1 cellular context compared by ENCODE assay signal in the genomic region with DNA sequence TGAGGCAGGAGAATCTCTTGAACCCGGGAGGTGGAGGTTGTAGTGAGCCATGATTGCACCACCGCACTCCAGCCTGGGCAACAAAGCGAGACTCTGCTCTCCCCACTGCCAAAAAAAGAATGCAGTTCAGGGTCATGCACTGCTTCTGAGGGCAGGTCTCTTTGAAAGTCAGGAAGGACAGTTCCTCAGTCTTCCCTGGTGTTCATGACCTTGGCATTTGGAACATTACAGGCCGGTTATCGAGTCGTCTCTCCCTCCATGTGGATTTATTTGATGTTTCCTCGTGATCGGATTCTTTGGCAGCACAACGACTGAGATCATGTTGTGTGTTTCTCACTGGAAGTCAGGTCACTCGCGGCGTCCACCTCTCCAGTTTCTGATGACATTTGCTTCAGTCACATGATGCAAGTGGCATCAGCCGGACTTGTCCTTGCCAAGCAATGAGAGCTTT.
A peak's percentile ranks its signal among the peaks of the same experiment; 100 is the strongest.
TF ChIP-seq lines count a peak whose summit lies in the region.

No MANE protein-coding gene starts in this region.

TF ChIP-seq in HepG2, 621 proteins besides CTCF, POLR2A, EP300 and RAD21 (continued from another document and continues in another):
- TF ChIP-seq ZNF646 (CRISPR knock-in tag; IDR thresholded peaks at IDR 0.05) (peak; percentile 80), MIER3 (CRISPR knock-in tag; IDR thresholded peaks at IDR 0.05; ENCODE audit: borderline replicate concordance) (peak; percentile 23; the same call in 1 of the 2 replicates), BORCS8-MEF2B (CRISPR knock-in tag; IDR thresholded peaks at IDR 0.05) (no peak; the same call in 1 of the 2 replicates), ZNF367 (CRISPR knock-in tag; IDR thresholded peaks at IDR 0.05; ENCODE audit: borderline replicate concordance) (no peak), ZNF674 (CRISPR knock-in tag; IDR thresholded peaks at IDR 0.05; ENCODE audit: low read depth) (no peak), ETV5 (CRISPR knock-in tag; IDR thresholded peaks at IDR 0.05; ENCODE audit: borderline replicate concordance) (peak; percentile 67; the same call in 1 of the 2 replicates), ZNF746 (CRISPR knock-in tag; IDR thresholded peaks at IDR 0.05) (no peak), MEF2D (CRISPR knock-in tag; IDR thresholded peaks at IDR 0.05) (peak; percentile 71; the same call in 1 of the 2 replicates), ZNF567 (CRISPR knock-in tag; IDR thresholded peaks at IDR 0.05; ENCODE audit: borderline replicate concordance) (no peak), SP1 (IDR thresholded peaks at IDR 0.05) (no peak), SP1 (CRISPR knock-in tag; IDR thresholded peaks at IDR 0.05) (no peak), HOXD1 (CRISPR knock-in tag; IDR thresholded peaks at IDR 0.05) (no peak), ZC3H13 (CRISPR knock-in tag; IDR thresholded peaks at IDR 0.05) (no peak), ZNF564 (CRISPR knock-in tag; IDR thresholded peaks at IDR 0.05) (no peak), GABPA (IDR thresholded peaks at IDR 0.05; ENCODE audit: low read depth, low read length) (no peak), GABPA (CRISPR knock-in tag; IDR thresholded peaks at IDR 0.05; ENCODE audit: low read depth) (peak; percentile 51; the same call in 1 of the 2 replicates), IKZF1 (IDR thresholded peaks at IDR 0.05) (no peak), NFRKB (IDR thresholded peaks at IDR 0.05) (no peak), SNAPC2 (CRISPR knock-in tag; IDR thresholded peaks at IDR 0.05) (no peak), SMC3 (IDR thresholded peaks at IDR 0.05; ENCODE audit: low read length) (no peak), KAT7 (CRISPR knock-in tag; IDR thresholded peaks at IDR 0.05; ENCODE audit: borderline replicate concordance) (no peak), RFX3 (CRISPR knock-in tag; IDR thresholded peaks at IDR 0.05) (0 out of 2 replicates have a peak, but pooled peaks have one; percentile 7), ZNF770 (CRISPR knock-in tag; IDR thresholded peaks at IDR 0.05) (peak; percentile 93), HIVEP1 (CRISPR knock-in tag; IDR thresholded peaks at IDR 0.05) (no peak), RFXANK (CRISPR knock-in tag; IDR thresholded peaks at IDR 0.05) (no peak), ZNF292 (CRISPR knock-in tag; IDR thresholded peaks at IDR 0.05; ENCODE audit: borderline replicate concordance, low read depth) (no peak; the same call in 1 of the 2 replicates), MLX (CRISPR knock-in tag; IDR thresholded peaks at IDR 0.05) (0 out of 2 replicates have a peak, but pooled peaks have one; percentile 46), REPIN1 (CRISPR knock-in tag; IDR thresholded peaks at IDR 0.05; ENCODE audit: borderline replicate concordance, low read depth) (peak; percentile 34; the same call in 1 of the 2 replicates), ZNF225 (CRISPR knock-in tag; IDR thresholded peaks at IDR 0.05) (no peak), NCOA2 (CRISPR knock-in tag; IDR thresholded peaks at IDR 0.05) (peak; percentile 74), ZBTB21 (CRISPR knock-in tag; IDR thresholded peaks at IDR 0.05) (0 out of 2 replicates have a peak, but pooled peaks have one; percentile 18), HOXA9 (CRISPR knock-in tag; IDR thresholded peaks at IDR 0.05; ENCODE audit: borderline replicate concordance) (no peak)
- TF ChIP-seq, protein P1, sequence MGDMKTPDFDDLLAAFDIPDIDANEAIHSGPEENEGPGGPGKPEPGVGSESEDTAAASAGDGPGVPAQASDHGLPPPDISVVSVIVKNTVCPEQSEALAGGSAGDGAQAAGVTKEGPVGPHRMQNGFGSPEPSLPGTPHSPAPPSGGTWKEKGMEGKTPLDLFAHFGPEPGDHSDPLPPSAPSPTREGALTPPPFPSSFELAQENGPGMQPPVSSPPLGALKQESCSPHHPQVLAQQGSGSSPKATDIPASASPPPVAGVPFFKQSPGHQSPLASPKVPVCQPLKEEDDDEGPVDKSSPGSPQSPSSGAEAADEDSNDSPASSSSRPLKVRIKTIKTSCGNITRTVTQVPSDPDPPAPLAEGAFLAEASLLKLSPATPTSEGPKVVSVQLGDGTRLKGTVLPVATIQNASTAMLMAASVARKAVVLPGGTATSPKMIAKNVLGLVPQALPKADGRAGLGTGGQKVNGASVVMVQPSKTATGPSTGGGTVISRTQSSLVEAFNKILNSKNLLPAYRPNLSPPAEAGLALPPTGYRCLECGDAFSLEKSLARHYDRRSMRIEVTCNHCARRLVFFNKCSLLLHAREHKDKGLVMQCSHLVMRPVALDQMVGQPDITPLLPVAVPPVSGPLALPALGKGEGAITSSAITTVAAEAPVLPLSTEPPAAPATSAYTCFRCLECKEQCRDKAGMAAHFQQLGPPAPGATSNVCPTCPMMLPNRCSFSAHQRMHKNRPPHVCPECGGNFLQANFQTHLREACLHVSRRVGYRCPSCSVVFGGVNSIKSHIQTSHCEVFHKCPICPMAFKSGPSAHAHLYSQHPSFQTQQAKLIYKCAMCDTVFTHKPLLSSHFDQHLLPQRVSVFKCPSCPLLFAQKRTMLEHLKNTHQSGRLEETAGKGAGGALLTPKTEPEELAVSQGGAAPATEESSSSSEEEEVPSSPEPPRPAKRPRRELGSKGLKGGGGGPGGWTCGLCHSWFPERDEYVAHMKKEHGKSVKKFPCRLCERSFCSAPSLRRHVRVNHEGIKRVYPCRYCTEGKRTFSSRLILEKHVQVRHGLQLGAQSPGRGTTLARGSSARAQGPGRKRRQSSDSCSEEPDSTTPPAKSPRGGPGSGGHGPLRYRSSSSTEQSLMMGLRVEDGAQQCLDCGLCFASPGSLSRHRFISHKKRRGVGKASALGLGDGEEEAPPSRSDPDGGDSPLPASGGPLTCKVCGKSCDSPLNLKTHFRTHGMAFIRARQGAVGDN (CRISPR knock-in tag; IDR thresholded peaks at IDR 0.05), result no peak
- TF ChIP-seq, protein P2, sequence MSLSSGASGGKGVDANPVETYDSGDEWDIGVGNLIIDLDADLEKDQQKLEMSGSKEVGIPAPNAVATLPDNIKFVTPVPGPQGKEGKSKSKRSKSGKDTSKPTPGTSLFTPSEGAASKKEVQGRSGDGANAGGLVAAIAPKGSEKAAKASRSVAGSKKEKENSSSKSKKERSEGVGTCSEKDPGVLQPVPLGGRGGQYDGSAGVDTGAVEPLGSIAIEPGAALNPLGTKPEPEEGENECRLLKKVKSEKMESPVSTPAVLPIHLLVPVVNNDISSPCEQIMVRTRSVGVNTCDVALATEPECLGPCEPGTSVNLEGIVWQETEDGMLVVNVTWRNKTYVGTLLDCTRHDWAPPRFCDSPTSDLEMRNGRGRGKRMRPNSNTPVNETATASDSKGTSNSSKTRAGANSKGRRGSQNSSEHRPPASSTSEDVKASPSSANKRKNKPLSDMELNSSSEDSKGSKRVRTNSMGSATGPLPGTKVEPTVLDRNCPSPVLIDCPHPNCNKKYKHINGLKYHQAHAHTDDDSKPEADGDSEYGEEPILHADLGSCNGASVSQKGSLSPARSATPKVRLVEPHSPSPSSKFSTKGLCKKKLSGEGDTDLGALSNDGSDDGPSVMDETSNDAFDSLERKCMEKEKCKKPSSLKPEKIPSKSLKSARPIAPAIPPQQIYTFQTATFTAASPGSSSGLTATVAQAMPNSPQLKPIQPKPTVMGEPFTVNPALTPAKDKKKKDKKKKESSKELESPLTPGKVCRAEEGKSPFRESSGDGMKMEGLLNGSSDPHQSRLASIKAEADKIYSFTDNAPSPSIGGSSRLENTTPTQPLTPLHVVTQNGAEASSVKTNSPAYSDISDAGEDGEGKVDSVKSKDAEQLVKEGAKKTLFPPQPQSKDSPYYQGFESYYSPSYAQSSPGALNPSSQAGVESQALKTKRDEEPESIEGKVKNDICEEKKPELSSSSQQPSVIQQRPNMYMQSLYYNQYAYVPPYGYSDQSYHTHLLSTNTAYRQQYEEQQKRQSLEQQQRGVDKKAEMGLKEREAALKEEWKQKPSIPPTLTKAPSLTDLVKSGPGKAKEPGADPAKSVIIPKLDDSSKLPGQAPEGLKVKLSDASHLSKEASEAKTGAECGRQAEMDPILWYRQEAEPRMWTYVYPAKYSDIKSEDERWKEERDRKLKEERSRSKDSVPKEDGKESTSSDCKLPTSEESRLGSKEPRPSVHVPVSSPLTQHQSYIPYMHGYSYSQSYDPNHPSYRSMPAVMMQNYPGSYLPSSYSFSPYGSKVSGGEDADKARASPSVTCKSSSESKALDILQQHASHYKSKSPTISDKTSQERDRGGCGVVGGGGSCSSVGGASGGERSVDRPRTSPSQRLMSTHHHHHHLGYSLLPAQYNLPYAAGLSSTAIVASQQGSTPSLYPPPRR (CRISPR knock-in tag; IDR thresholded peaks at IDR 0.05; ENCODE audit: borderline replicate concordance), result peak; percentile 43; the same call in 1 of the 2 replicates
- TF ChIP-seq, protein P3, sequence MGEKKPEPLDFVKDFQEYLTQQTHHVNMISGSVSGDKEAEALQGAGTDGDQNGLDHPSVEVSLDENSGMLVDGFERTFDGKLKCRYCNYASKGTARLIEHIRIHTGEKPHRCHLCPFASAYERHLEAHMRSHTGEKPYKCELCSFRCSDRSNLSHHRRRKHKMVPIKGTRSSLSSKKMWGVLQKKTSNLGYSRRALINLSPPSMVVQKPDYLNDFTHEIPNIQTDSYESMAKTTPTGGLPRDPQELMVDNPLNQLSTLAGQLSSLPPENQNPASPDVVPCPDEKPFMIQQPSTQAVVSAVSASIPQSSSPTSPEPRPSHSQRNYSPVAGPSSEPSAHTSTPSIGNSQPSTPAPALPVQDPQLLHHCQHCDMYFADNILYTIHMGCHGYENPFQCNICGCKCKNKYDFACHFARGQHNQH (CRISPR knock-in tag; IDR thresholded peaks at IDR 0.05), result peak; percentile 23; the same call in 1 of the 2 replicates
- TF ChIP-seq, protein P4, sequence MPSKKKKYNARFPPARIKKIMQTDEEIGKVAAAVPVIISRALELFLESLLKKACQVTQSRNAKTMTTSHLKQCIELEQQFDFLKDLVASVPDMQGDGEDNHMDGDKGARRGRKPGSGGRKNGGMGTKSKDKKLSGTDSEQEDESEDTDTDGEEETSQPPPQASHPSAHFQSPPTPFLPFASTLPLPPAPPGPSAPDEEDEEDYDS (CRISPR knock-in tag; IDR thresholded peaks at IDR 0.05), result no peak
- TF ChIP-seq, protein P5, sequence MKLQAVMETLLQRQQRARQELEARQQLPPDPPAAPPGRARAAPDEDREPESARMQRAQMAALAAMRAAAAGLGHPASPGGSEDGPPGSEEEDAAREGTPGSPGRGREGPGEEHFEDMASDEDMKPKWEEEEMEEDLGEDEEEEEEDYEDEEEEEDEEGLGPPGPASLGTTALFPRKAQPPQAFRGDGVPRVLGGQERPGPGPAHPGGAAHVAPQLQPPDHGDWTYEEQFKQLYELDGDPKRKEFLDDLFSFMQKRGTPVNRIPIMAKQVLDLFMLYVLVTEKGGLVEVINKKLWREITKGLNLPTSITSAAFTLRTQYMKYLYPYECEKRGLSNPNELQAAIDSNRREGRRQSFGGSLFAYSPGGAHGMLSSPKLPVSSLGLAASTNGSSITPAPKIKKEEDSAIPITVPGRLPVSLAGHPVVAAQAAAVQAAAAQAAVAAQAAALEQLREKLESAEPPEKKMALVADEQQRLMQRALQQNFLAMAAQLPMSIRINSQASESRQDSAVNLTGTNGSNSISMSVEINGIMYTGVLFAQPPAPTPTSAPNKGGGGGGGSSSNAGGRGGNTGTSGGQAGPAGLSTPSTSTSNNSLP (IDR thresholded peaks at IDR 0.05; ENCODE audit: low read depth, low read length), result peak; percentile 72
